Comparison of ENCODE assay signal across 8 cellular contexts in the genomic region with DNA sequence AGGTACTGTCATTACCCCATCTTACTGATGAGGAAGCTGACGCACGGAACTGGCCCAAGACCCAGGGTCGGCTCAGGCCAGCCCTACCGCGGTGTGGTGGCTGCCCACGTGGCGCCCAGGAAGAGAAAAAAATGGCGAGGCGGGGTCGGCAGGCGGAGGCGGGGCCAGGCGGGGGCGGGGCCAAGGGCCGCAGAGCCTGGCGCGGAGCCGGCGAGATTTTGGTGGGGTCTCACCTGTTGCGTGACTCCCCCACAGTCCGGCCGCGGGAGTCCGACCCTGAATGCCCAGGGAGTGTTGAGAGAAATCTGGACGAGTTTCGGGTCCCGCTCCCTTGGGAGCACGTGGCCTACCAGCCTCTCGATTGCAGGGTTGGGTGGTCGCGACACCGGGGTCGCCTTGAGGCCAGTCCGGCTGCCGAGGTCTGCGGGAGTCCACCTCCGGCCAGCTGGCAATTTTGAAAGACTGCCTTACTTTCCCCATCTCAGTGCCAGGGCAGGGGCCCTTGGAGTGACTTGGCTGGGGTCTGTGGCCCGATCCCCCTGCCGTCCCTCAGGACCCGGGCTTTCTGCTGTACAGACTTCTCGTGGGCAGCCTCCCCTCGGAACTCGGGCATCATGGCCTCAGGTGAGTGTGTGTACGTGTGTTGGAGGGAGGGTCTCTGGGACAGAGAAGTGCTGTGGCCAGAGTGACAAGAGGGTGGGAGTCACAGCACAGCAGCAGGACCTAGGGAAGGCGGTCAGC. TPM values are rescaled to one million over a fixed set of nuclear protein-coding genes. Genes with fewer than 3 reads are reported as not detected.
DNase-seq lines count a peak whose midpoint lies in the region; ATAC-seq and TF ChIP-seq lines count a peak whose summit lies in the region.

A gene (plus strand): TSS at position 183 of the 741 bp plus-strand sequence. CDS start 1,339 bp downstream, outside the sequence.

- peaks cover 16% of the 10 kb centered on the region for H3F3A ChIP-seq in neural progenitor cell (ENCODE audit: low read depth)

- H3K9me3 ChIP-seq in CD8-positive, alpha-beta T cell (ENCODE audit: low read length) = no peaks in the 10 kb centered on the region
- no peaks in the 10 kb centered on the region for H3K9me3 ChIP-seq in neural progenitor cell (ENCODE audit: low read depth)
- no peaks in the 10 kb centered on the region for H3K9me3 ChIP-seq in subcutaneous abdominal adipose tissue (ENCODE audit: control insufficient read depth in 5 of 5, low read length in 5 of 5)

- H3K36me3 Mint-ChIP-seq in CD8-positive, alpha-beta T cell = peaks cover 5% of the 10 kb centered on the region
- H3K36me3 Mint-ChIP-seq in neural progenitor cell = peaks cover 6% of the 10 kb centered on the region

- no peak for TF ChIP-seq CTCF in CD8-positive, alpha-beta T cell (IDR thresholded peaks at IDR 0.05)
- no peak for TF ChIP-seq CTCF in neural progenitor cell (IDR thresholded peaks at IDR 0.05)

- CTCF ChIA-PET in CD8-positive, alpha-beta T cell (lab: Charles Lee) = interaction anchor here (1.2 to 2.7 kb wide), 11 partner anchors 10 to 365 kb away, joined by 3 to 14 read pairs (median 6); a partner anchor contains a TSS

- intact Hi-C loops in CD8-positive, alpha-beta T cell (cut with DNase I, micrococcal nuclease) = loop anchor here (2.0 to 5.0 kb wide), 6 partner anchors 67 to 337 kb away; a partner anchor contains a TSS

- no peaks in the 10 kb centered on the region for H3K36me3 ChIP-seq in CD8-positive, alpha-beta T cell (ENCODE audit: insufficient read depth, low read length)
- H3K36me3 ChIP-seq in neural progenitor cell = no peaks in the 10 kb centered on the region
- no peaks in the 10 kb centered on the region for H3K36me3 ChIP-seq in subcutaneous abdominal adipose tissue (ENCODE audit: control insufficient read depth in 5 of 5, insufficient read depth in 5 of 5, low read length in 5 of 5)

- ATAC-seq in CD8-positive, alpha-beta T cell = peak; percentile 32
- ATAC-seq in GM19397 (IDR thresholded peaks at IDR 0.05; ENCODE audit: unreplicated experiment) = peak; percentile 44

- H3K4me2 ChIP-seq in neural progenitor cell = peak within 1 kb of the TSS; percentile 96

- peaks cover 22% of the 10 kb centered on the region for H4K20me1 ChIP-seq in neural progenitor cell (ENCODE audit: low read depth)

- peak; percentile 33 to 78 (median 65) for DNase-seq in CD8-positive, alpha-beta T cell
- peak; percentile 79 for DNase-seq in HPDE6-E6E7 (ENCODE audit: extremely low spot score)
- DNase-seq in RKO (ENCODE audit: low spot score) = peak; percentile 92
- peak; percentile 65 for DNase-seq in activated T-helper 9 cell treated with anti-CD3 and anti-CD28 coated beads, Interleukin-2, amount 50 U/mL, for 16 hours (ENCODE audit: low read depth)
- peak; percentile 68 for DNase-seq in fibroblast of the conjunctiva (ENCODE audit: low read depth)
- peak; percentile 83 for DNase-seq in neural progenitor cell (ENCODE audit: low spot score)

- no peaks in the 10 kb centered on the region for H3K9me3 Mint-ChIP-seq in CD8-positive, alpha-beta T cell
- no peaks in the 10 kb centered on the region for H3K9me3 Mint-ChIP-seq in neural progenitor cell

- H3K27me3 Mint-ChIP-seq in CD8-positive, alpha-beta T cell (ENCODE audit: low read depth) = no peaks in the 10 kb centered on the region
- H3K27me3 Mint-ChIP-seq in neural progenitor cell (ENCODE audit: insufficient read depth, low read depth) = peaks cover 5% of the 10 kb centered on the region

- peak within 1 kb of the TSS; percentile 79 for H2AFZ ChIP-seq in neural progenitor cell (replicated peaks)

- peak within 1 kb of the TSS; percentile 97 for H3K27ac Mint-ChIP-seq in CD8-positive, alpha-beta T cell
- H3K27ac Mint-ChIP-seq in neural progenitor cell = peak within 1 kb of the TSS; percentile 98

- H3K4me1 Mint-ChIP-seq in CD8-positive, alpha-beta T cell (ENCODE audit: low read depth) = peaks cover 65% of the 10 kb centered on the region
- H3K4me1 Mint-ChIP-seq in neural progenitor cell = peaks cover 64% of the 10 kb centered on the region

- H3K4me3 Mint-ChIP-seq in CD8-positive, alpha-beta T cell = peak within 1 kb of the TSS; percentile 98
- peak within 1 kb of the TSS; percentile 99 for H3K4me3 Mint-ChIP-seq in neural progenitor cell

- H3K4me1 ChIP-seq in CD8-positive, alpha-beta T cell (ENCODE audit: insufficient read depth, low read length) = peaks cover 51% of the 10 kb centered on the region
- peaks cover 22% of the 10 kb centered on the region for H3K4me1 ChIP-seq in neural progenitor cell
- H3K4me1 ChIP-seq in subcutaneous abdominal adipose tissue (ENCODE audit: control insufficient read depth in 5 of 5, insufficient read depth in 5 of 5, low read length in 5 of 5) = peaks cover 0 to 73% (median 60%) of the 10 kb centered on the region in 5 donors

- peak within 1 kb of the TSS; percentile 86 for H3K27ac ChIP-seq in CD8-positive, alpha-beta T cell (ENCODE audit: low read depth, low read length)
- H3K27ac ChIP-seq in neural progenitor cell (no peak within 1 kb of the TSS), subcutaneous abdominal adipose tissue (ENCODE audit: low read depth, low read length) (peak within 1 kb of the TSS; percentile 67)

- H3K9ac ChIP-seq in neural progenitor cell (no peak within 1 kb of the TSS), subcutaneous abdominal adipose tissue (ENCODE audit: low read length in 5 of 5) (peak within 1 kb of the TSS; percentile 75 to 90 (median 86))

- H3K27me3 ChIP-seq in CD8-positive, alpha-beta T cell (ENCODE audit: insufficient read depth, low read length) = no peaks in the 10 kb centered on the region
- H3K27me3 ChIP-seq in neural progenitor cell (no peaks in the 10 kb centered on the region), subcutaneous abdominal adipose tissue (ENCODE audit: control insufficient read depth in 5 of 5, insufficient read depth in 4 of 5, low read length in 5 of 5) (no peaks in the 10 kb centered on the region)

- peak within 1 kb of the TSS; percentile 92 for H3K4me3 ChIP-seq in CD8-positive, alpha-beta T cell (ENCODE audit: low read depth, low read length)
- H3K4me3 ChIP-seq in neural progenitor cell (peak within 1 kb of the TSS; percentile 79), subcutaneous abdominal adipose tissue (ENCODE audit: low read depth in 1 of 5, low read length in 5 of 5) (peak within 1 kb of the TSS; percentile 78 to 93 (median 81))

- POLR2A ChIA-PET in CD8-positive, alpha-beta T cell (lab: Charles Lee) = interaction anchor here (0.8 to 2.8 kb wide), 6 partner anchors 11 to 415 kb away, joined by 3 to 27 read pairs (median 5); a partner anchor contains a TSS

- peaks cover 42% of the 10 kb centered on the region for H3K79me2 ChIP-seq in neural progenitor cell (ENCODE audit: low read depth)

RNA-seq across cellular contexts. Expression of the gene that starts here (rescaled TPM):
- 100 to 1,000 TPM; 137 to 140 TPM for total RNA-seq in CD8-positive, alpha-beta T cell
- total RNA-seq in neural progenitor cell (ENCODE audit: low replicate concordance) = 22.9 and 49.8 TPM in 2 replicates
